Comparison of ENCODE assay signal across 23 cellular contexts in the genomic region with DNA sequence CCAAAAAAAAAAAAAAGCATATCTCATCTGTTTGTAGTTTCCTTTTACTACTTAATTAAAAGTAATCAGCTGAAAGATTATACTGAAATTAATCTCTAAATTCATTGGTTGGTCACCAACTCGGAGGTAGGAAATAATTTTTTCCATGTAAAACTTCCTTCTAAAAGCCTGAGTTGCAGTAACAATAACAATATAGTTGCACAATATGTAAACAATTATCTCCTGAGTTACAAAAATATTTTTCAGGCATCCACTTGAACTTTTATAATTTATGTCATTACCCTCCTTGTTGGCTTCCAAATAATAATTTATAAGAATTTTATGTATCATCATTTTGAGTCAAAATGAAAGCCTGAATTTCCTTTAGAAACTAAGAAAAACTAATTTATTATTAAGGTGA. TPM values are rescaled to one million over a fixed set of nuclear protein-coding genes. Genes with fewer than 3 reads are reported as not detected.
DNase-seq lines count a peak whose midpoint lies in the region; ATAC-seq and TF ChIP-seq lines count a peak whose summit lies in the region.
"Had no signal": no experiment of that assay in that cellular context is flagged by ENCODE, and none has a peak within 500 bp of the region (broad histone marks: within the 10 kb centered on the region; RNA-seq: fewer than 3 reads in every experiment).

No MANE protein-coding gene starts in this region.

- H3K27me3 Mint-ChIP-seq in HFFc6 (ENCODE audit: insufficient read depth), result no peaks in the 10 kb centered on the region; the same call in 1 of the 2 replicates
- H3K27me3 Mint-ChIP-seq in dendritic cell treated with granulocyte-macrophage colony-stimulating factor and Interleukin-4, amounts not matched to agents 40 ng/mL and 50 ng/mL, for 4 days, result no peaks in the 10 kb centered on the region

- H2AFZ ChIP-seq in mesenchymal stem cell (ENCODE audit: low read depth, low read length), result no peak overlapping the region

- H3K4ac ChIP-seq in mesenchymal stem cell (ENCODE audit: low read depth in 1 of 2, low read length in 2 of 2), result no peak overlapping the region

- no peaks in the 10 kb centered on the region for H3K36me3 Mint-ChIP-seq in HFFc6 (ENCODE audit: low read depth)
- no peaks in the 10 kb centered on the region for H3K36me3 Mint-ChIP-seq in dendritic cell treated with granulocyte-macrophage colony-stimulating factor and Interleukin-4, amounts not matched to agents 40 ng/mL and 50 ng/mL, for 4 days (ENCODE audit: low read depth)
- H3K36me3 Mint-ChIP-seq: CD8-positive, alpha-beta T cell; stimulated activated effector memory CD8-positive, alpha-beta T cell treated with anti-CD3 and anti-CD28 coated beads, Interleukin-12 subunit alpha, Interleukin-12 subunit beta, amount 100 ng/mL, for 72 hours; T-cell had no signal

- H3K18ac ChIP-seq in mesenchymal stem cell (ENCODE audit: low read depth in 1 of 2, low read length in 2 of 2), result no peak overlapping the region

- no peak overlapping the region for H3K27ac ChIP-seq in mesenchymal stem cell (ENCODE audit: low read length, poor library complexity, severe bottlenecking)
- H3K27ac ChIP-seq: prostate gland, uterus had no signal

- WGBS in mesenchymal stem cell, result no CpG with 5 or more reads among the region's 1 CpG

- intact Hi-C loops in dendritic cell treated with granulocyte-macrophage colony-stimulating factor and Interleukin-4, amounts not matched to agents 40 ng/mL and 50 ng/mL, for 4 days (cut with micrococcal nuclease), result loop anchor here (2.0 to 5.0 kb wide), 3 partner anchors 14 to 57 kb away; no protein-coding TSS in a partner anchor

- no peak for ATAC-seq in HG03432 (IDR thresholded peaks at IDR 0.05; ENCODE audit: unreplicated experiment)
- ATAC-seq: activated T-cell treated with anti-CD3 and anti-CD28 coated beads, Interleukin-2, amount 50 U/mL, for 4 hours; CD8-positive, alpha-beta T cell; gastroesophageal sphincter; lower lobe of right lung; stimulated activated effector memory CD8-positive, alpha-beta T cell treated with anti-CD3 and anti-CD28 coated beads, Interleukin-12 subunit alpha, Interleukin-12 subunit beta, amount 100 ng/mL, for 72 hours; T-cell had no signal

- no peaks in the 10 kb centered on the region for H3K9me3 Mint-ChIP-seq in HFFc6
- no peaks in the 10 kb centered on the region for H3K9me3 Mint-ChIP-seq in dendritic cell treated with granulocyte-macrophage colony-stimulating factor and Interleukin-4, amounts not matched to agents 40 ng/mL and 50 ng/mL, for 4 days
- H3K9me3 Mint-ChIP-seq: activated naive CD4-positive, alpha-beta T cell treated with anti-CD3 and anti-CD28 coated beads for 36 hours; activated T-cell treated with anti-CD3 and anti-CD28 coated beads, Interleukin-2, amount 50 U/mL, for 4 hours; CD8-positive, alpha-beta T cell; stimulated activated effector memory CD8-positive, alpha-beta T cell treated with anti-CD3 and anti-CD28 coated beads, Interleukin-12 subunit alpha, Interleukin-12 subunit beta, amount 100 ng/mL, for 72 hours; T-cell had no signal

- H3K23ac ChIP-seq in mesenchymal stem cell (ENCODE audit: low read length in 2 of 2), result no peak overlapping the region

- H2AK5ac ChIP-seq in mesenchymal stem cell (ENCODE audit: low read length, severe bottlenecking), result no peak overlapping the region

- H3K4me1 ChIP-seq in mesenchymal stem cell (ENCODE audit: control insufficient read depth, insufficient read depth, low read depth, low read length), result no peaks in the 10 kb centered on the region
- H3K4me1 ChIP-seq: suprapubic skin, uterus had no signal

- no peaks in the 10 kb centered on the region for H3K27me3 ChIP-seq in mesenchymal stem cell (ENCODE audit: control insufficient read depth in 1 of 2, insufficient read depth in 1 of 2, low read length in 2 of 2)
- H3K27me3 ChIP-seq: gastroesophageal sphincter, suprapubic skin had no signal

- H4K8ac ChIP-seq in mesenchymal stem cell (ENCODE audit: low read length), result no peak overlapping the region

- DNase-seq in AG10803 (ENCODE audit: low read depth) (peak; percentile 48), HFFc6 (no peak), mesenchymal stem cell (peak; percentile 38), COLO668 (lab: John Stamatoyannopoulos, UW; ENCODE audit: unreplicated experiment) (no peak), COR-L47 (lab: John Stamatoyannopoulos, UW) (no peak)
- DNase-seq in activated CD8-positive, alpha-beta memory T cell treated with anti-CD3 and anti-CD28 coated beads, Interleukin-2, amount 50 U/mL, for 4 hours, result no peak
- DNase-seq: activated CD8-positive, alpha-beta memory T cell treated with anti-CD3 and anti-CD28 coated beads for 24 hours; activated naive CD4-positive, alpha-beta T cell treated with anti-CD3 and anti-CD28 coated beads for 36 hours; activated T-cell treated with anti-CD3 and anti-CD28 coated beads, Interleukin-2, amount 50 U/mL, for 4 hours; CD8-positive, alpha-beta T cell; DMS79 treated with DMSO at 0.1 percent for 48 hours; islet precursor cell; lower lobe of right lung; NCI-H1436 treated with DMSO at 0.1 percent for 48 hours; stimulated activated CD4-positive, alpha-beta T cell treated with anti-CD3 and anti-CD28 coated beads, Interleukin-2, amount 100 ng/mL, for 24 hours; T-cell; uterus had no signal

- H2BK15ac ChIP-seq in mesenchymal stem cell (ENCODE audit: low read depth, poor library complexity, severe bottlenecking), result no peak overlapping the region

- H3K79me1 ChIP-seq in mesenchymal stem cell (replicated peaks; ENCODE audit: low read length, poor library complexity, severe bottlenecking), result no peaks in the 10 kb centered on the region

- peaks cover 32% of the 10 kb centered on the region for H3K4me1 Mint-ChIP-seq in HFFc6 (ENCODE audit: low read depth)
- peaks cover 29% of the 10 kb centered on the region for H3K4me1 Mint-ChIP-seq in dendritic cell treated with granulocyte-macrophage colony-stimulating factor and Interleukin-4, amounts not matched to agents 40 ng/mL and 50 ng/mL, for 4 days (ENCODE audit: low read depth)
- H3K4me1 Mint-ChIP-seq: stimulated activated effector memory CD8-positive, alpha-beta T cell treated with anti-CD3 and anti-CD28 coated beads, Interleukin-12 subunit alpha, Interleukin-12 subunit beta, amount 100 ng/mL, for 72 hours; T-cell had no signal

- H3K4me3 ChIP-seq in AG10803 (ENCODE audit: low read length) (no peak overlapping the region), mesenchymal stem cell (ENCODE audit: insufficient read depth in 1 of 2, low read depth in 1 of 2, low read length in 2 of 2) (peak overlapping the region in 1 of 2 experiments; percentile 4)
- H3K4me3 ChIP-seq: gastroesophageal sphincter, lower lobe of right lung, prostate gland, suprapubic skin, uterus had no signal

- peak overlapping the region; percentile 86 for H3K27ac Mint-ChIP-seq in HFFc6
- peak overlapping the region; percentile 91 for H3K27ac Mint-ChIP-seq in dendritic cell treated with granulocyte-macrophage colony-stimulating factor and Interleukin-4, amounts not matched to agents 40 ng/mL and 50 ng/mL, for 4 days
- H3K27ac Mint-ChIP-seq: activated naive CD4-positive, alpha-beta T cell treated with anti-CD3 and anti-CD28 coated beads for 36 hours; CD8-positive, alpha-beta T cell; stimulated activated effector memory CD8-positive, alpha-beta T cell treated with anti-CD3 and anti-CD28 coated beads, Interleukin-12 subunit alpha, Interleukin-12 subunit beta, amount 100 ng/mL, for 72 hours; T-cell had no signal

- H2BK5ac ChIP-seq in mesenchymal stem cell (ENCODE audit: low read depth, low read length, poor library complexity, severe bottlenecking), result no peak overlapping the region

- H3K9me3 ChIP-seq in mesenchymal stem cell (ENCODE audit: control insufficient read depth, low read length), result no peaks in the 10 kb centered on the region
- H3K9me3 ChIP-seq: gastroesophageal sphincter, lower lobe of right lung, prostate gland, suprapubic skin, uterus had no signal

- no peak overlapping the region for H3K14ac ChIP-seq in mesenchymal stem cell (ENCODE audit: low read length in 2 of 2)

- H3K36me3 ChIP-seq in mesenchymal stem cell (ENCODE audit: control insufficient read depth in 1 of 2, insufficient read depth in 2 of 2, low read depth in 1 of 2, low read length in 2 of 2), result no peaks in the 10 kb centered on the region
- H3K36me3 ChIP-seq: gastroesophageal sphincter, lower lobe of right lung, prostate gland, suprapubic skin, uterus had no signal

- H3K9ac ChIP-seq in mesenchymal stem cell (ENCODE audit: low read length), result peak overlapping the region; percentile 87

- H3K4me3 Mint-ChIP-seq in HFFc6, result peak overlapping the region; percentile 63
- peak overlapping the region; percentile 26 for H3K4me3 Mint-ChIP-seq in dendritic cell treated with granulocyte-macrophage colony-stimulating factor and Interleukin-4, amounts not matched to agents 40 ng/mL and 50 ng/mL, for 4 days
- H3K4me3 Mint-ChIP-seq: activated naive CD4-positive, alpha-beta T cell treated with anti-CD3 and anti-CD28 coated beads for 36 hours; activated T-cell treated with anti-CD3 and anti-CD28 coated beads, Interleukin-2, amount 50 U/mL, for 4 hours; CD8-positive, alpha-beta T cell; stimulated activated effector memory CD8-positive, alpha-beta T cell treated with anti-CD3 and anti-CD28 coated beads, Interleukin-12 subunit alpha, Interleukin-12 subunit beta, amount 100 ng/mL, for 72 hours; T-cell had no signal

- H3K4me2 ChIP-seq in mesenchymal stem cell (ENCODE audit: low read length, poor library complexity, severe bottlenecking), result no peak overlapping the region

- TF ChIP-seq CTCF in AG10803 (conservative IDR thresholded peaks at IDR 0.05; ENCODE audit: low read length) (no peak), HFFc6 (IDR thresholded peaks at IDR 0.05) (no peak)

- H2BK120ac ChIP-seq in mesenchymal stem cell (ENCODE audit: low read depth, low read length), result no peak overlapping the region

- H4K91ac ChIP-seq in mesenchymal stem cell (ENCODE audit: low read length), result no peak overlapping the region

- no peak overlapping the region for H2BK12ac ChIP-seq in mesenchymal stem cell (ENCODE audit: low read length in 2 of 2)

RNA-seq across cellular contexts. Expression of gene ROCK1, which starts 53.1 kb away (rescaled TPM):
- 10 to 100 TPM; 64.8 to 71.7 (median 67.1) TPM for total RNA-seq in HFFc6 (2021; fragmentation: NEBNext Ultra II Directional; extraction: Animal tissue kit (Norgen Biotek cat#: 25700))
- 36.5 TPM for polyA plus RNA-seq in mesenchymal stem cell (2013, experiment 1 of 2)
- polyA plus RNA-seq in mesenchymal stem cell (2013, experiment 2 of 2), result 34.1 TPM

Comparison
In these comparisons a context has a peak if more than half of its experiments do, and no peak if none do; other contexts are left out.
1. DNase-seq: peak in AG10803 (single experiment) and mesenchymal stem cell (single experiment); none in HFFc6 (single experiment), COLO668 (single experiment), activated CD8-positive, alpha-beta memory T cell treated with anti-CD3 and anti-CD28 coated beads, Interleukin-2, amount 50 U/mL, for 4 hours (single experiment) and COR-L47 (single experiment).